8 cellular contexts compared by ENCODE assay signal in the genomic region with DNA sequence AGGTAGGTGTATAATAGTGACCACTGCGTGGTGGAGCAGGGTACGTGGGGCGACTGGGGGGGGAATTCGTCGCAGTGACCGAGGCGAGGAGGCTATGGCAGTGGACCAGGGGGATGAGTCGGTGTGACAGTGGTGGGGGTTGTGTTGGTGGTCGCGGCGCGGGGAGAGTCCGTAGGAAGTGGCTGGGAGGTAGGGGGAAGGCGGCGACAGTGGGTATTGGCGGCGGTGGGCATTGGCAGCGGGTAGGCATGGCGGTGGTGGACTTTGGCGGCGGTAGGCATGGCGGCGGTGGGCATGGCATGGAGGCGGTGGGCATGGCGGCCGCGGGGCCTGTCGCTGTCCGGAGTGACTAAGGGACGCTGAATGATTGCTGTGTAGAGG. TPM values are rescaled to one million over a fixed set of nuclear protein-coding genes. Genes with fewer than 3 reads are reported as not detected.
DNase-seq lines count a peak whose midpoint lies in the region; ATAC-seq and TF ChIP-seq lines count a peak whose summit lies in the region.

No MANE protein-coding gene starts in this region.

- DNase-seq in Jurkat, Clone E6-1 (ENCODE audit: low read depth, low spot score), result no peak
- DNase-seq in activated T-cell treated with anti-CD3 and anti-CD28 coated beads, Interleukin-2, amount 50 U/mL, for 1 hour, result peak; percentile 53
- DNase-seq in fibroblast of lung (ENCODE audit: low read depth in 2 of 2), result no peak
- DNase-seq in ovary, result peak; percentile 11 to 50 (median 36)
- DNase-seq in NCI-H1436 (lab: John Stamatoyannopoulos, UW), result no peak
- DNase-seq in SKM-1 treated with dmso at 0.1 percent for 144 hours (lab: John Stamatoyannopoulos, UW; ENCODE audit: unreplicated experiment), result no peak

- no peaks in the 10 kb centered on the region for H3K36me3 ChIP-seq in fibroblast of lung (ENCODE audit: control insufficient read depth, insufficient read depth, low read length)
- H3K36me3 ChIP-seq in ovary, result no peaks in the 10 kb centered on the region

- TF ChIP-seq POLR2A in ovary (IDR thresholded peaks at IDR 0.05), result no peak

- peak overlapping the region; percentile 86 for H3K4me3 ChIP-seq in Jurkat, Clone E6-1 (ENCODE audit: low read length)
- peak overlapping the region; percentile 69 to 88 (median 80) for H3K4me3 ChIP-seq in fibroblast of lung (replicated peaks in 1 of 4; ENCODE audit: control extremely low read depth in 1 of 4, insufficient read depth in 1 of 4, low read depth in 3 of 4, low read length in 4 of 4)
- peak overlapping the region; percentile 73 for H3K4me3 ChIP-seq in ovary

- H3K4me1 ChIP-seq in fibroblast of lung (ENCODE audit: control insufficient read depth, extremely low read depth, insufficient read depth, low read length) (no peaks in the 10 kb centered on the region), ovary (ENCODE audit: insufficient read depth) (no peaks in the 10 kb centered on the region)

- H3K4me2 ChIP-seq in fibroblast of lung (ENCODE audit: extremely low read depth, insufficient read depth, low read length), result peak overlapping the region; percentile 34

- H3K79me2 ChIP-seq in fibroblast of lung (ENCODE audit: control insufficient read depth, insufficient read depth, low read length), result peaks cover 27% of the 10 kb centered on the region

- H3K9ac ChIP-seq in fibroblast of lung (ENCODE audit: insufficient read depth, low read length), result peak overlapping the region; percentile 74

- WGBS in ovary, 3 donors, result 38 to 61% (median 49%) methylated on average over 30 of the region's 30 CpGs

- H3K27me3 ChIP-seq in fibroblast of lung (ENCODE audit: control insufficient read depth, insufficient read depth, low read length) (no peaks in the 10 kb centered on the region), ovary (no peaks in the 10 kb centered on the region)

- peak overlapping the region; percentile 87 for H2AFZ ChIP-seq in fibroblast of lung (ENCODE audit: low read length)

- TF ChIP-seq EP300 in ovary (IDR thresholded peaks at IDR 0.05), result no peak

- TF ChIP-seq CTCF in fibroblast of lung (conservative IDR thresholded peaks at IDR 0.05 in 1 of 2, IDR thresholded peaks at IDR 0.05 in 1 of 2; ENCODE audit: low read depth in 1 of 2, low read length in 2 of 2) (no peak), ovary (IDR thresholded peaks at IDR 0.05) (no peak)

- peak overlapping the region; percentile 88 for H3K27ac ChIP-seq in fibroblast of lung (ENCODE audit: insufficient read depth, low read length)
- H3K27ac ChIP-seq in ovary, result peak overlapping the region; percentile 82 to 84

- H3K9me3 ChIP-seq in fibroblast of lung (ENCODE audit: control insufficient read depth, insufficient read depth, low read depth, low read length) (no peaks in the 10 kb centered on the region), ovary (peaks cover 0 to 3% of the 10 kb centered on the region in 2 donors)

- no peaks in the 10 kb centered on the region for H4K20me1 ChIP-seq in fibroblast of lung (ENCODE audit: control insufficient read depth, extremely low read depth, insufficient read depth, low read length)

- intact Hi-C loops in ovary (cut with DNase I), result no loop called here

- ATAC-seq in HG02973 (IDR thresholded peaks at IDR 0.05; ENCODE audit: unreplicated experiment), result no peak
- ATAC-seq in GM21717 (IDR thresholded peaks at IDR 0.05; ENCODE audit: unreplicated experiment), result no peak

RNA-seq across cellular contexts. Expression of gene SNRPN, which starts 0.8 kb away (rescaled TPM):
- 234 TPM for polyA plus RNA-seq in Jurkat, Clone E6-1 (2012; ENCODE audit: insufficient read depth, insufficient read length)
- 139 and 163 TPM in 2 replicates for total RNA-seq in fibroblast of lung
- polyA plus RNA-seq in fibroblast of lung, result 117 and 139 TPM in 2 replicates
- polyA plus RNA-seq in fibroblast of lung (2012), result 84.0 and 98.8 TPM in 2 replicates
- polyA minus RNA-seq in fibroblast of lung (ENCODE audit: low replicate concordance), result 70.2 and 73.5 TPM in 2 replicates
- total RNA-seq in ovary, result 100 to 1,000 TPM; 109 to 223 (median 137) TPM
- polyA plus RNA-seq in ovary, result 100 to 1,000 TPM; 157 to 160 TPM

RNA-seq across cellular contexts. Expression of gene SNURF, which starts 0.8 kb away (rescaled TPM):
- 138 TPM for polyA plus RNA-seq in Jurkat, Clone E6-1 (2012; ENCODE audit: insufficient read depth, insufficient read length)
- total RNA-seq in fibroblast of lung, result 24.7 and 61.1 TPM in 2 replicates
- polyA plus RNA-seq in fibroblast of lung, result 5.0 and 6.4 TPM in 2 replicates
- polyA plus RNA-seq in fibroblast of lung (2012), result 66.8 and 69.1 TPM in 2 replicates
- polyA minus RNA-seq in fibroblast of lung (ENCODE audit: low replicate concordance), result 6.6 TPM in 1 of 2 replicates, not detected in the other
- total RNA-seq in ovary, result 10 to 100 TPM in 6 of 7 donors, 1 to 10 TPM in 1; 9.2 to 37.0 (median 25.0) TPM
- 10 to 100 TPM in 1 of 2 donors, 1 to 10 TPM in 1; 3.9 to 54.8 TPM for polyA plus RNA-seq in ovary

Comparison
In these comparisons a context has a peak if more than half of its experiments do, and no peak if none do; other contexts are left out.
1. DNase-seq: peak in activated T-cell treated with anti-CD3 and anti-CD28 coated beads, Interleukin-2, amount 50 U/mL, for 1 hour (single experiment) and ovary (5 of 5); none in Jurkat, Clone E6-1 (single experiment), fibroblast of lung (0 of 2), NCI-H1436 (single experiment) and SKM-1 treated with dmso at 0.1 percent for 144 hours (single experiment).
2. Peak in every context shown above with its lines, with median percentiles within 50 percentile points of each other: H3K4me3 ChIP-seq.